Comparison of ENCODE assay signal across 17 cellular contexts in genomic region chr9:98983295-98984268, GRCh38. TPM values are rescaled to one million over a fixed set of nuclear protein-coding genes. Genes with fewer than 3 reads are reported as not detected.
DNase-seq lines count a peak whose midpoint lies in the region; ATAC-seq, FAIRE-seq and TF ChIP-seq lines count a peak whose summit lies in the region.
"Had no signal": no experiment of that assay in that cellular context is flagged by ENCODE, and none has a peak within 500 bp of the region (broad histone marks: within the 10 kb centered on the region; RNA-seq: fewer than 3 reads in every experiment).

No MANE protein-coding gene starts in this region.

- no peak overlapping the region for H4K91ac ChIP-seq in H1 (replicated peaks; ENCODE audit: insufficient read length, low read length)

- no peak for ATAC-seq in naive thymus-derived CD8-positive, alpha-beta T cell
- ATAC-seq in GM19328 (IDR thresholded peaks at IDR 0.05; ENCODE audit: unreplicated experiment): no peak
- ATAC-seq: lower lobe of right lung; stimulated activated effector memory CD8-positive, alpha-beta T cell treated with anti-CD3 and anti-CD28 coated beads, Interleukin-12 subunit alpha, Interleukin-12 subunit beta, amount 100 ng/mL, for 72 hours had no signal

- H3K23ac ChIP-seq in H1 (ENCODE audit: insufficient read length): no peak overlapping the region

- H2BK15ac ChIP-seq in H1 (ENCODE audit: low read length): peak overlapping the region; percentile 65; the same call in 1 of the 2 replicates

- H3K18ac ChIP-seq in H1 (ENCODE audit: extremely low read depth, low read length): no peak overlapping the region

- no peaks in the 10 kb centered on the region for H3K36me3 Mint-ChIP-seq in naive thymus-derived CD8-positive, alpha-beta T cell
- H3K36me3 Mint-ChIP-seq: stimulated activated effector memory CD8-positive, alpha-beta T cell treated with anti-CD3 and anti-CD28 coated beads, Interleukin-12 subunit alpha, Interleukin-12 subunit beta, amount 100 ng/mL, for 72 hours had no signal

- no peak for TF ChIP-seq POLR2A in H1 (IDR thresholded peaks at IDR 0.05; ENCODE audit: control extremely low read depth in 1 of 2, low read depth in 2 of 2, low read length in 2 of 2)

- no peaks in the 10 kb centered on the region for H3K9me3 ChIP-seq in H1 (ENCODE audit: insufficient read depth in 2 of 2, low read depth in 1 of 2, low read length in 1 of 2)
- H3K9me3 ChIP-seq: colonic mucosa, lower lobe of right lung, ovary had no signal

- H3K79me2 ChIP-seq in H1 (ENCODE audit: control insufficient read depth in 1 of 2, insufficient read depth in 2 of 2, low read length in 2 of 2): no peaks in the 10 kb centered on the region

- H3K4me1 ChIP-seq in H1 (replicated peaks in 1 of 4; ENCODE audit: control insufficient read depth in 3 of 4, insufficient read depth in 4 of 4, low read length in 3 of 4): no peaks in the 10 kb centered on the region
- H3K4me1 ChIP-seq: colonic mucosa, lower lobe of right lung had no signal

- no peak overlapping the region for H2BK120ac ChIP-seq in H1 (replicated peaks; ENCODE audit: low read depth, low read length)

- no peak overlapping the region for H3K4me3 Mint-ChIP-seq in naive thymus-derived CD8-positive, alpha-beta T cell
- H3K4me3 Mint-ChIP-seq: stimulated activated effector memory CD8-positive, alpha-beta T cell treated with anti-CD3 and anti-CD28 coated beads, Interleukin-12 subunit alpha, Interleukin-12 subunit beta, amount 100 ng/mL, for 72 hours had no signal

- no peak overlapping the region for H3K9ac ChIP-seq in H1 (replicated peaks in 1 of 4; ENCODE audit: extremely low read depth in 1 of 4, low read depth in 3 of 4, low read length in 3 of 4)

- no peak overlapping the region for H3K27ac ChIP-seq in H1 (ENCODE audit: low read depth, low read length)
- H3K27ac ChIP-seq: C4-2B, colonic mucosa, lower lobe of right lung, ovary had no signal

- H3K56ac ChIP-seq in H1 (replicated peaks; ENCODE audit: insufficient read length, low read depth, low read length): no peak overlapping the region

- no peak overlapping the region for H3K4me3 ChIP-seq in H1 (ENCODE audit: extremely low read depth in 1 of 4, insufficient read depth in 2 of 4, low read depth in 3 of 4, low read length in 4 of 4)
- H3K4me3 ChIP-seq: colonic mucosa, lower lobe of right lung, ovary had no signal

- no peak for FAIRE-seq in H1 (lab: Jason Lieb, UNC)

- H3K79me1 ChIP-seq in H1 (ENCODE audit: low read depth, low read length): no peaks in the 10 kb centered on the region

- no peak overlapping the region for H4K8ac ChIP-seq in H1 (ENCODE audit: extremely low read depth, insufficient read depth, low read length)

- H2AFZ ChIP-seq in H1 (ENCODE audit: low read length): no peak overlapping the region

- H3K4me2 ChIP-seq in H1 (ENCODE audit: insufficient read depth in 1 of 2, low read depth in 2 of 2, low read length in 2 of 2): no peak overlapping the region

- no peaks in the 10 kb centered on the region for H3K4me1 Mint-ChIP-seq in naive thymus-derived CD8-positive, alpha-beta T cell
- H3K4me1 Mint-ChIP-seq: stimulated activated effector memory CD8-positive, alpha-beta T cell treated with anti-CD3 and anti-CD28 coated beads, Interleukin-12 subunit alpha, Interleukin-12 subunit beta, amount 100 ng/mL, for 72 hours had no signal

- H2AK5ac ChIP-seq in H1 (ENCODE audit: low read depth, low read length): no peak overlapping the region

- H3K27me3 Mint-ChIP-seq in naive thymus-derived CD8-positive, alpha-beta T cell: peaks cover 0 to 3% (median 0%) of the 10 kb centered on the region in 5 donors

- no peaks in the 10 kb centered on the region for H3K23me2 ChIP-seq in H1 (ENCODE audit: low read depth, low read length)

- H3K14ac ChIP-seq in H1 (ENCODE audit: insufficient read length): no peak overlapping the region

- CTCF ChIA-PET in H1 (lab: Charles Lee; ENCODE audit: partially characterized antibody): interaction anchor here (1.1 to 1.6 kb wide), 3 partner anchors 11 to 78 kb away, joined by 3 to 4 read pairs (median 4); no protein-coding TSS in a partner anchor

- H4K20me1 ChIP-seq in H1 (replicated peaks in 1 of 2; ENCODE audit: control insufficient read depth in 1 of 2, insufficient read depth in 2 of 2, low read length in 2 of 2): no peaks in the 10 kb centered on the region

- POLR2A ChIA-PET in H1 (lab: Charles Lee; ENCODE audit: partially characterized antibody): no interaction called here
- POLR2A ChIA-PET in naive thymus-derived CD8-positive, alpha-beta T cell (lab: Charles Lee): no interaction called here

- TF ChIP-seq RAD21 in H1 (IDR thresholded peaks at IDR 0.05 in 1 of 2, conservative IDR thresholded peaks at IDR 0.05 in 1 of 2; ENCODE audit: low read depth in 2 of 2, low read length in 2 of 2): no peak

- H2BK5ac ChIP-seq in H1 (ENCODE audit: low read depth, low read length): no peak overlapping the region

- H3K36me3 ChIP-seq in H1 (ENCODE audit: control insufficient read depth in 2 of 4, insufficient read depth in 4 of 4, low read length in 3 of 4): no peaks in the 10 kb centered on the region
- H3K36me3 ChIP-seq: colonic mucosa, lower lobe of right lung, ovary had no signal

- H3K4ac ChIP-seq in H1 (replicated peaks; ENCODE audit: insufficient read length, low read depth, low read length): no peak overlapping the region

- H3K9me3 Mint-ChIP-seq in naive thymus-derived CD8-positive, alpha-beta T cell: no peaks in the 10 kb centered on the region
- H3K9me3 Mint-ChIP-seq: stimulated activated effector memory CD8-positive, alpha-beta T cell treated with anti-CD3 and anti-CD28 coated beads, Interleukin-12 subunit alpha, Interleukin-12 subunit beta, amount 100 ng/mL, for 72 hours had no signal

- no peak for TF ChIP-seq EP300 in H1 (IDR thresholded peaks at IDR 0.05; ENCODE audit: borderline replicate concordance in 1 of 2, low read depth in 2 of 2, low read length in 2 of 2)

- no peak overlapping the region for H4K5ac ChIP-seq in H1 (ENCODE audit: insufficient read length, low read depth, low read length)

- H3K27ac Mint-ChIP-seq in naive thymus-derived CD8-positive, alpha-beta T cell: no peak overlapping the region
- H3K27ac Mint-ChIP-seq: stimulated activated effector memory CD8-positive, alpha-beta T cell treated with anti-CD3 and anti-CD28 coated beads, Interleukin-12 subunit alpha, Interleukin-12 subunit beta, amount 100 ng/mL, for 72 hours had no signal

- DNase-seq in AG20443 (ENCODE audit: low spot score): peak; percentile 74
- DNase-seq in NCI-H69 (lab: John Stamatoyannopoulos, UW): peak; percentile 10
- DNase-seq in H1 (ENCODE audit: low read depth in 1 of 2, low spot score in 2 of 2): no peak
- DNase-seq in non-pigmented ciliary epithelial cell (ENCODE audit: low read depth): peak; percentile 54
- DNase-seq in pons (ENCODE audit: low spot score): no peak
- DNase-seq in naive thymus-derived CD8-positive, alpha-beta T cell: no peak
- no peak for DNase-seq in occipital lobe (lab: John Stamatoyannopoulos, UW)
- DNase-seq: colonic mucosa; glutamatergic neuron; lower lobe of right lung; NCI-H2171; ovary; stimulated activated CD4-positive, alpha-beta T cell treated with anti-CD3 and anti-CD28 coated beads, Interleukin-1b, Interleukin-23, amount 100 ng/mL, for 48 hours; T-helper 1 cell had no signal

- no peak for TF ChIP-seq CTCF in H1 (IDR thresholded peaks at IDR 0.05; ENCODE audit: control extremely low read depth in 1 of 3, insufficient read depth in 1 of 3, low read depth in 1 of 3, low read length in 3 of 3)

- WGBS in H1 (ENCODE audit: extremely low coverage in 1 of 2, insufficient coverage in 1 of 2, insufficient read length in 1 of 2, insufficient replicate concordance in 2 of 2, low coverage in 1 of 2, low lambda C conversion rate in 2 of 2, missing lambda C conversion rate in 1 of 2), 2 experiments: 89% methylated on average over 15 of the region's 15 CpGs; no CpG with 5 or more reads in 1 of the 2 experiments

- H2BK12ac ChIP-seq in H1 (ENCODE audit: low read depth, low read length): no peak overlapping the region

- H3K27me3 ChIP-seq in H1 (replicated peaks in 1 of 4; ENCODE audit: control insufficient read depth in 3 of 4, extremely low read depth in 1 of 4, insufficient read depth in 3 of 4, low read length in 3 of 4): no peaks in the 10 kb centered on the region
- H3K27me3 ChIP-seq: colonic mucosa, ovary had no signal

- H2BK20ac ChIP-seq in H1 (ENCODE audit: low read length): no peak overlapping the region; the same call in 1 of the 2 replicates

TF ChIP-seq in H1, 55 proteins besides CTCF, POLR2A, EP300 and RAD21:
- no peak for TF ChIP-seq GABPA (IDR thresholded peaks at IDR 0.05; ENCODE audit: borderline replicate concordance, insufficient read depth, low read length)
- no peak for TF ChIP-seq CTBP2 (IDR thresholded peaks at IDR 0.05; ENCODE audit: borderline replicate concordance, insufficient read depth, insufficient read length, low read length)
- TF ChIP-seq USF2 (IDR thresholded peaks at IDR 0.05; ENCODE audit: low read length): no peak
- no peak for TF ChIP-seq KDM4A (IDR thresholded peaks at IDR 0.05; ENCODE audit: low read depth, low read length, severe bottlenecking)
- TF ChIP-seq ASH2L (IDR thresholded peaks at IDR 0.05; ENCODE audit: low read length): no peak

RNA-seq across cellular contexts. Expression of gene COL15A1, which starts 39.9 kb away (rescaled TPM):
- total RNA-seq in H1 (2021; fragmentation: NEBNext Ultra II Directional; extraction: Animal tissue kit (Norgen Biotek cat#: 25700)): 0.08 and 0.15 TPM in 2 replicates
- 0.12 and 0.19 TPM in 2 replicates for polyA plus RNA-seq in H1 (2011; rRNA removed)
- polyA plus RNA-seq in H1 (2011; cell fraction: cytosol; rRNA removed): 0.13 TPM
- 1.2 TPM for polyA plus RNA-seq in H1 (2011; cell fraction: nucleus; rRNA removed)
- polyA plus RNA-seq in H1 (2012, experiment 1 of 2): 0.08 to 0.29 TPM (median 0.09 TPM) in 3 of 4 replicates, not detected in the other
- polyA plus RNA-seq in H1 (2012, experiment 2 of 2): 0.07 TPM
- 0.06 TPM for polyA plus RNA-seq in H1 (2013, experiment 1 of 2)
- polyA plus RNA-seq in H1 (2013, experiment 2 of 2): 0.07 TPM
- 0.24 and 0.41 TPM in 2 replicates for polyA minus RNA-seq in H1 (2011; rRNA and poly(A)+ RNA removed)
- polyA minus RNA-seq in H1 (2011; cell fraction: cytosol; rRNA and poly(A)+ RNA removed): not detected
- polyA minus RNA-seq in H1 (2011; cell fraction: nucleus; rRNA and poly(A)+ RNA removed): 0.30 TPM
- not detected for total RNA-seq in naive thymus-derived CD8-positive, alpha-beta T cell
- not detected for polyA plus RNA-seq in naive thymus-derived CD8-positive, alpha-beta T cell
- total RNA-seq in occipital lobe: 12.5 TPM

Comparison
In these comparisons a context has a peak if more than half of its experiments do, and no peak if none do; other contexts are left out.
1. DNase-seq: peak in AG20443 (single experiment), NCI-H69 (single experiment) and non-pigmented ciliary epithelial cell (single experiment); none in H1 (0 of 2), pons (single experiment), naive thymus-derived CD8-positive, alpha-beta T cell (0 of 10) and occipital lobe (single experiment).
2. RNA of gene COL15A1, which starts 39.9 kb away (total RNA-seq): 12.5 TPM in occipital lobe (single experiment); 0.08 to 0.15 TPM in H1 and not detected in naive thymus-derived CD8-positive, alpha-beta T cell; every median in the first group is over 10 times any median in the second.